In genomic region chr5:38814879-38815278, GRCh38 we compare ENCODE assay signal across 7 cellular contexts.
"Had no signal": no experiment of that assay in that cellular context is flagged by ENCODE, and none has a peak within 500 bp of the region (broad histone marks: within the 10 kb centered on the region; RNA-seq: fewer than 3 reads in every experiment).

No MANE protein-coding gene starts in this region.

- H3K4me3 ChIP-seq: GM23248, HAP-1 had no signal

- H3K36me3 ChIP-seq: HAP-1 had no signal

- H3K4me1 ChIP-seq: HAP-1 had no signal

- DNase-seq: GM23248, GOT3, H7 had no signal

- H3K9ac ChIP-seq: GM23248 had no signal

- ATAC-seq: HCT116, HepG2 had no signal

- H3K27ac ChIP-seq: GM23248, HL-60 had no signal

- H3K9me3 ChIP-seq: HAP-1 had no signal
